Comparison of ENCODE assay signal across 20 cellular contexts in the genomic region with DNA sequence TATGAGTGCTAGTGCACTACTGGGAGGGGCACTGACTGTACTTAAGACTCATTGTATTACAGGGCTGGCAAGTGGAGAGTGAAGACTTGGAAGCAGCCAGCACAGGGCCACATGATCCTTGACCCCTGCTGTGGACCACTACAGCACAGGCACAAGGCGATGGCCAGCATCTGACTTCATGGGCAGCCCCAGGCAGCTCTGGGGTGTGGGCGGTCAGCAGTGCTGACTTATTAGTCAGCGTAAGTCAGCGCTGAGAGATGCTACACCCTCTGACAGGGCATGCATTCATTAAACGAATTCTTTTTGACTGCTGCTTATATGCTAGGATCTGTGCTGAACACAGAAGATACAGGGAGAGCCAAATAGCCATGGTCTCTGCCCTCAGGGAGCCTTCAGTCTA. TPM values are rescaled to one million over a fixed set of nuclear protein-coding genes. Genes with fewer than 3 reads are reported as not detected.
DNase-seq lines count a peak whose midpoint lies in the region; ATAC-seq and TF ChIP-seq lines count a peak whose summit lies in the region.
"Had no signal": no experiment of that assay in that cellular context is flagged by ENCODE, and none has a peak within 500 bp of the region (broad histone marks: within the 10 kb centered on the region; RNA-seq: fewer than 3 reads in every experiment).

No MANE protein-coding gene starts in this region.

- H3K4me1 Mint-ChIP-seq in HFFc6 (ENCODE audit: low read depth) = peaks cover 41% of the 10 kb centered on the region
- H3K4me1 Mint-ChIP-seq: brain had no signal

- TF ChIP-seq POLR2A in gastrocnemius medialis (IDR thresholded peaks at IDR 0.05) = no peak
- no peak for TF ChIP-seq POLR2A in thyroid gland (IDR thresholded peaks at IDR 0.05)

- H3K79me2 ChIP-seq in fibroblast of lung (ENCODE audit: control insufficient read depth, insufficient read depth, low read length) = no peaks in the 10 kb centered on the region

- intact Hi-C loops in gastrocnemius medialis (cut with DNase I; ENCODE audit: low total_unique reads) = no loop called here
- intact Hi-C loops in thyroid gland (cut with DNase I) = no loop called here

- no peak for TF ChIP-seq CTCF in HFFc6 (IDR thresholded peaks at IDR 0.05)
- TF ChIP-seq CTCF in RWPE2 (IDR thresholded peaks at IDR 0.05; ENCODE audit: poor library complexity, severe bottlenecking) = no peak
- TF ChIP-seq CTCF in fibroblast of lung (conservative IDR thresholded peaks at IDR 0.05 in 1 of 2, IDR thresholded peaks at IDR 0.05 in 1 of 2; ENCODE audit: low read depth in 1 of 2, low read length in 2 of 2) = no peak
- TF ChIP-seq CTCF in gastrocnemius medialis (IDR thresholded peaks at IDR 0.05 in 4 of 5, conservative IDR thresholded peaks at IDR 0.05 in 1 of 5) = no peak
- TF ChIP-seq CTCF in thyroid gland (IDR thresholded peaks at IDR 0.05) = no peak

- in situ Hi-C loops in gastrocnemius medialis (cut with MboI; ENCODE audit: low sequenced_read_pairs in 4 of 4) = no loop called here

- H3K4me3 ChIP-seq in RWPE2 (ENCODE audit: severe bottlenecking) = no peak overlapping the region
- H3K4me3 ChIP-seq in fibroblast of lung (replicated peaks in 1 of 4; ENCODE audit: control extremely low read depth in 1 of 4, insufficient read depth in 1 of 4, low read depth in 3 of 4, low read length in 4 of 4) = no peak overlapping the region
- H3K4me3 ChIP-seq in skeletal muscle satellite cell (ENCODE audit: low read length) = no peak overlapping the region
- no peak overlapping the region for H3K4me3 ChIP-seq in gastrocnemius medialis
- no peak overlapping the region for H3K4me3 ChIP-seq in thyroid gland (replicated peaks in 1 of 3)
- H3K4me3 ChIP-seq: heart left ventricle had no signal

- H4K20me1 ChIP-seq in fibroblast of lung (ENCODE audit: control insufficient read depth, extremely low read depth, insufficient read depth, low read length) = no peaks in the 10 kb centered on the region

- H3K9me3 ChIP-seq in RWPE2 (ENCODE audit: severe bottlenecking) = no peaks in the 10 kb centered on the region
- H3K9me3 ChIP-seq in fibroblast of lung (ENCODE audit: control insufficient read depth, insufficient read depth, low read depth, low read length) = no peaks in the 10 kb centered on the region
- no peaks in the 10 kb centered on the region for H3K9me3 ChIP-seq in skeletal muscle satellite cell (replicated peaks; ENCODE audit: low read length)
- H3K9me3 ChIP-seq in gastrocnemius medialis = no peaks in the 10 kb centered on the region
- H3K9me3 ChIP-seq in thyroid gland = no peaks in the 10 kb centered on the region
- H3K9me3 ChIP-seq: heart left ventricle had no signal

- H3K9ac ChIP-seq in fibroblast of lung (ENCODE audit: insufficient read depth, low read length) (no peak overlapping the region), skeletal muscle satellite cell (ENCODE audit: low read depth, low read length) (no peak overlapping the region)

- DNase-seq in HFFc6 (peak; percentile 61), RWPE2 (ENCODE audit: low spot score) (no peak), fibroblast of lung (ENCODE audit: low read depth in 2 of 2) (peak; percentile 33 to 95), left lobe of liver (ENCODE audit: low spot score) (no peak), gastrocnemius medialis (no peak), thyroid gland (no peak), NCI-H524 (lab: John Stamatoyannopoulos, UW) (no peak)
- DNase-seq: activated gamma-delta T cell; CD4-positive, CD25-positive, alpha-beta regulatory T cell; effector memory CD8-positive, alpha-beta T cell; heart left ventricle; MM.1S; NCI-H2081 treated with DMSO at 0.1 percent for 48 hours; NCI-H748 treated with DMSO at 0.1 percent for 48 hours; posterior cingulate gyrus; RPMI8226; T-helper 17 cell had no signal

- H3K27me3 Mint-ChIP-seq in HFFc6 (ENCODE audit: insufficient read depth) = peaks cover 4% of the 10 kb centered on the region
- H3K27me3 Mint-ChIP-seq: effector memory CD8-positive, alpha-beta T cell; T-helper 17 cell had no signal

- no peaks in the 10 kb centered on the region for H3K27me3 ChIP-seq in RWPE2 (ENCODE audit: insufficient read depth, poor library complexity, severe bottlenecking)
- no peaks in the 10 kb centered on the region for H3K27me3 ChIP-seq in fibroblast of lung (ENCODE audit: control insufficient read depth, insufficient read depth, low read length)
- H3K27me3 ChIP-seq in skeletal muscle satellite cell (ENCODE audit: control insufficient read depth, insufficient read depth, low read length) = no peaks in the 10 kb centered on the region
- H3K27me3 ChIP-seq in gastrocnemius medialis = no peaks in the 10 kb centered on the region
- H3K27me3 ChIP-seq in thyroid gland = no peaks in the 10 kb centered on the region
- H3K27me3 ChIP-seq: heart left ventricle had no signal

- no peak overlapping the region for H3K4me3 Mint-ChIP-seq in HFFc6
- H3K4me3 Mint-ChIP-seq: brain; CD4-positive, CD25-positive, alpha-beta regulatory T cell; effector memory CD8-positive, alpha-beta T cell; T-helper 17 cell had no signal

- H2AFZ ChIP-seq in fibroblast of lung (ENCODE audit: low read length) = no peak overlapping the region

- H3K36me3 ChIP-seq in RWPE2 (ENCODE audit: low read depth) = no peaks in the 10 kb centered on the region
- H3K36me3 ChIP-seq in fibroblast of lung (ENCODE audit: control insufficient read depth, insufficient read depth, low read length) = no peaks in the 10 kb centered on the region
- H3K36me3 ChIP-seq in skeletal muscle satellite cell (ENCODE audit: insufficient read depth, low read length) = peaks cover 4% of the 10 kb centered on the region
- H3K36me3 ChIP-seq in gastrocnemius medialis = peaks cover 0 to 4% of the 10 kb centered on the region in 2 donors
- no peaks in the 10 kb centered on the region for H3K36me3 ChIP-seq in thyroid gland

- WGBS in thyroid gland, 2 donors = 95 to 100% methylated on average over 1 to 5 of the region's 5 CpGs

- H3K4me2 ChIP-seq in fibroblast of lung (ENCODE audit: extremely low read depth, insufficient read depth, low read length) = no peak overlapping the region
- peak overlapping the region; percentile 1 for H3K4me2 ChIP-seq in skeletal muscle satellite cell (ENCODE audit: low read length)

- H3K4me1 ChIP-seq in RWPE2 (ENCODE audit: insufficient read depth, poor library complexity, severe bottlenecking) = peaks cover 18% of the 10 kb centered on the region
- H3K4me1 ChIP-seq in fibroblast of lung (ENCODE audit: control insufficient read depth, extremely low read depth, insufficient read depth, low read length) = no peaks in the 10 kb centered on the region
- peaks cover 19% of the 10 kb centered on the region for H3K4me1 ChIP-seq in skeletal muscle satellite cell (ENCODE audit: control insufficient read depth, insufficient read depth, low read length)
- no peaks in the 10 kb centered on the region for H3K4me1 ChIP-seq in gastrocnemius medialis
- H3K4me1 ChIP-seq in thyroid gland = no peaks in the 10 kb centered on the region
- H3K4me1 ChIP-seq: heart left ventricle had no signal

- peaks cover 4% of the 10 kb centered on the region for H3K9me3 Mint-ChIP-seq in HFFc6
- H3K9me3 Mint-ChIP-seq: brain; CD4-positive, CD25-positive, alpha-beta regulatory T cell; effector memory CD8-positive, alpha-beta T cell had no signal

- peak overlapping the region; percentile 22 for H3K27ac Mint-ChIP-seq in HFFc6
- H3K27ac Mint-ChIP-seq: brain; effector memory CD8-positive, alpha-beta T cell; T-helper 17 cell had no signal

- H3K27ac ChIP-seq in RWPE2 (ENCODE audit: poor library complexity, severe bottlenecking) (no peak overlapping the region), fibroblast of lung (ENCODE audit: insufficient read depth, low read length) (no peak overlapping the region), gastrocnemius medialis (no peak overlapping the region), thyroid gland (no peak overlapping the region)
- H3K27ac ChIP-seq: heart left ventricle had no signal

- H3K36me3 Mint-ChIP-seq in HFFc6 (ENCODE audit: low read depth) = peaks cover 17% of the 10 kb centered on the region

- ATAC-seq in RWPE2 (ENCODE audit: low read depth) (peak; percentile 90), left lobe of liver (no peak), gastrocnemius medialis (no peak)
- ATAC-seq: activated CD4-positive, CD25-positive, alpha-beta regulatory T cell treated with anti-CD3 and anti-CD28 coated beads, Interleukin-2, amount 50 U/mL, for 24 hours; effector memory CD8-positive, alpha-beta T cell; heart left ventricle; T-helper 17 cell had no signal

RNA-seq across cellular contexts. Expression of a gene that starts 9.3 kb away (rescaled TPM):
- total RNA-seq in HFFc6 (2021; fragmentation: NEBNext Ultra II Directional; extraction: Animal tissue kit (Norgen Biotek cat#: 25700)) = not detected
- total RNA-seq in fibroblast of lung (not detected in 2 replicates), left lobe of liver (not detected), gastrocnemius medialis (under 1 TPM in 1 of 4 donors, not detected in 3; 0.13 TPM), thyroid gland (under 1 TPM in 1 of 4 donors, not detected in 3; 0.27 TPM)
- polyA plus RNA-seq in fibroblast of lung = not detected in 2 replicates
- not detected in 2 replicates for polyA plus RNA-seq in fibroblast of lung (2012)
- not detected in 2 replicates for polyA minus RNA-seq in fibroblast of lung (ENCODE audit: low replicate concordance)
- not detected in 2 replicates for total RNA-seq in skeletal muscle satellite cell (2012; rRNA removed)
- total RNA-seq: CD4-positive, CD25-positive, alpha-beta regulatory T cell had no signal

Comparison
In these comparisons a context has a peak if more than half of its experiments do, and no peak if none do; other contexts are left out.
1. DNase-seq: peak in HFFc6 (single experiment) and fibroblast of lung (2 of 2); none in RWPE2 (single experiment), left lobe of liver (single experiment), gastrocnemius medialis (0 of 2), thyroid gland (0 of 2) and NCI-H524 (0 of 2).